ENCODE assay signal across 1 cellular context in the genomic region with DNA sequence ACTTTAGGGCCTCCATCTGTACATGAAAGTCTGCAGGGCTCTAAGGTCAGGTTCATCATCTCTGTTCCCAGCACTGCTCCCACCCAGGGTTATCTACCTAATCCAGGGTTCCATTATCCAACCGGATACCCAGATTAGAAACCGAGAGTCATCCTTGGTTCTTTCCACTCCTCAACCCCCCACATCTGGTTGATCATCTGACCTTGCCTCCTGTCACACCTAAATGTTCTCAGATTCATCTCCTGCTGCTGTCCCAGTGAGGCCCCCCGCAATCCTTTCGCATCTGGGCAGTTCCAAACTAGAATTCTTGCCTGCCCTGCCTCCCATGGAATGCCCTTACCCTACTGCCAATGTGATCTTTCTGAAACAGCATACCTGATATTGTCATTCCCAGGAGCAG.
A peak's percentile ranks its signal among the peaks of the same experiment; 100 is the strongest.
TF ChIP-seq lines count a peak whose summit lies in the region.

No MANE protein-coding gene starts in this region.

TF ChIP-seq in K562, 482 proteins besides CTCF, POLR2A, EP300 and RAD21 (continued from another document and continues in another):
- TF ChIP-seq CEBPG (CRISPR knock-in tag; IDR thresholded peaks at IDR 0.05) (no peak), CEBPG (tag; conservative IDR thresholded peaks at IDR 0.05 in 1 of 2, IDR thresholded peaks at IDR 0.05 in 1 of 2) (no peak), NFATC3 (IDR thresholded peaks at IDR 0.05) (no peak), BRD9 (IDR thresholded peaks at IDR 0.05; ENCODE audit: low read depth, partially characterized antibody) (no peak), TAF15 (IDR thresholded peaks at IDR 0.05; ENCODE audit: low read depth, low read length) (no peak), ESRRA (IDR thresholded peaks at IDR 0.05; ENCODE audit: borderline replicate concordance, low read depth) (peak; percentile 41; the same call in 1 of the 2 replicates), POLR2G (IDR thresholded peaks at IDR 0.05; ENCODE audit: low read depth, low read length) (no peak), ILK (tag; IDR thresholded peaks at IDR 0.05; ENCODE audit: borderline replicate concordance, low read depth) (no peak), TAF7 (tag; IDR thresholded peaks at IDR 0.05) (no peak), CAMTA2 (CRISPR knock-in tag; conservative IDR thresholded peaks at IDR 0.05) (no peak), HNRNPUL1 (IDR thresholded peaks at IDR 0.05; ENCODE audit: low read length) (no peak), KDM1A (IDR thresholded peaks at IDR 0.05) (peak; percentile 93 to 94), FOSL1 (tag; conservative IDR thresholded peaks at IDR 0.05) (peak; percentile 48; the same call in 1 of the 2 replicates), FOXM1 (IDR thresholded peaks at IDR 0.05; ENCODE audit: low read depth) (peak; percentile 63; the same call in 1 of the 2 replicates), FOXM1 (CRISPR knock-in tag; IDR thresholded peaks at IDR 0.05; ENCODE audit: low read depth) (no peak), ZBTB1 (CRISPR knock-in tag; IDR thresholded peaks at IDR 0.05; ENCODE audit: borderline replicate concordance, low read depth) (no peak), TOE1 (IDR thresholded peaks at IDR 0.05; ENCODE audit: borderline replicate concordance) (peak; percentile 43; the same call in 1 of the 2 replicates), TOE1 (CRISPR knock-in tag; IDR thresholded peaks at IDR 0.05; ENCODE audit: borderline replicate concordance, low read depth) (no peak), ZNF561 (CRISPR knock-in tag; conservative IDR thresholded peaks at IDR 0.05) (no peak), HDAC6 (IDR thresholded peaks at IDR 0.05; ENCODE audit: low read depth, low read length) (no peak), EHMT2 (IDR thresholded peaks at IDR 0.05) (no peak), NEUROD1 (IDR thresholded peaks at IDR 0.05; ENCODE audit: borderline replicate concordance, low read depth, low read length, partially characterized antibody) (peak; percentile 32), ZNF134 (CRISPR knock-in tag; conservative IDR thresholded peaks at IDR 0.05) (no peak), RAD51 (IDR thresholded peaks at IDR 0.05; ENCODE audit: borderline replicate concordance, low read depth) (peak; percentile 29; the same call in 1 of the 2 replicates), NR2C2 (CRISPR knock-in tag; IDR thresholded peaks at IDR 0.05) (no peak), NR2C2 (tag; IDR thresholded peaks at IDR 0.05) (peak; percentile 55; the same call in 1 of the 2 replicates), PML (IDR thresholded peaks at IDR 0.05; ENCODE audit: low read length) (0 out of 2 replicates have a peak, but pooled peaks have one; percentile 47), PPARD (CRISPR knock-in tag; IDR thresholded peaks at IDR 0.05) (no peak), ASH1L (IDR thresholded peaks at IDR 0.05; ENCODE audit: borderline replicate concordance, low read depth, partially characterized antibody) (no peak), ATF7 (IDR thresholded peaks at IDR 0.05) (0 out of 2 replicates have a peak, but pooled peaks have one; percentile 23), CBFA2T2 (conservative IDR thresholded peaks at IDR 0.05) (peak; percentile 93), SPI1 (IDR thresholded peaks at IDR 0.05; ENCODE audit: borderline replicate concordance, low read depth, low read length) (no peak), MEF2D (tag; conservative IDR thresholded peaks at IDR 0.05; ENCODE audit: low read depth) (0 out of 2 replicates have a peak, but pooled peaks have one; percentile 35), ZNF75A (CRISPR knock-in tag; IDR thresholded peaks at IDR 0.05) (no peak), ZBTB7A (IDR thresholded peaks at IDR 0.05; ENCODE audit: borderline replicate concordance, control insufficient read depth, low read depth, low read length) (peak; percentile 39; the same call in 1 of the 2 replicates), HMG20B (CRISPR knock-in tag; IDR thresholded peaks at IDR 0.05) (no peak), ARHGAP35 (IDR thresholded peaks at IDR 0.05; ENCODE audit: partially characterized antibody) (no peak), ZNF76 (CRISPR knock-in tag; IDR thresholded peaks at IDR 0.05; ENCODE audit: borderline replicate concordance) (no peak), SLC30A9 (CRISPR knock-in tag; IDR thresholded peaks at IDR 0.05) (no peak), TEAD4 (IDR thresholded peaks at IDR 0.05; ENCODE audit: low read length) (peak; percentile 88), TEAD4 (CRISPR knock-in tag; IDR thresholded peaks at IDR 0.05; ENCODE audit: borderline replicate concordance) (no peak), ETS2 (tag; IDR thresholded peaks at IDR 0.05; ENCODE audit: borderline replicate concordance, poor library complexity, severe bottlenecking) (no peak), C11orf30 (IDR thresholded peaks at IDR 0.05; ENCODE audit: low read depth) (peak; percentile 44; the same call in 1 of the 2 replicates), ZNF445 (CRISPR knock-in tag; IDR thresholded peaks at IDR 0.05; ENCODE audit: low read depth) (no peak), ZNF766 (CRISPR knock-in tag; conservative IDR thresholded peaks at IDR 0.05) (0 out of 2 replicates have a peak, but pooled peaks have one; percentile 44), NR4A1 (CRISPR knock-in tag; IDR thresholded peaks at IDR 0.05) (no peak), NR4A1 (tag; IDR thresholded peaks at IDR 0.05) (0 out of 2 replicates have a peak, but pooled peaks have one; percentile 58), PHB2 (IDR thresholded peaks at IDR 0.05; ENCODE audit: low read depth) (peak; percentile 80), ZNF589 (CRISPR knock-in tag; IDR thresholded peaks at IDR 0.05; ENCODE audit: low read depth) (no peak), OTX1 (CRISPR knock-in tag; IDR thresholded peaks at IDR 0.05) (no peak), SRSF7 (optimal IDR thresholded peaks at IDR 0.05; ENCODE audit: low read depth, low read length) (no peak), SMARCB1 (IDR thresholded peaks at IDR 0.05; ENCODE audit: insufficient read length, low read depth) (no peak), MAFK (IDR thresholded peaks at IDR 0.05; ENCODE audit: low read length) (peak; percentile 34; the same call in 1 of the 2 replicates), PCBP1 (IDR thresholded peaks at IDR 0.05; ENCODE audit: low read depth, low read length, poor library complexity, severe bottlenecking) (no peak), FIP1L1 (IDR thresholded peaks at IDR 0.05; ENCODE audit: low read depth, low read length, poor library complexity, severe bottlenecking) (no peak), FUS (optimal IDR thresholded peaks at IDR 0.05; ENCODE audit: low read depth, low read length) (no peak), PHF20 (IDR thresholded peaks at IDR 0.05; ENCODE audit: partially characterized antibody) (no peak), MTF1 (CRISPR knock-in tag; IDR thresholded peaks at IDR 0.05; ENCODE audit: borderline replicate concordance) (no peak)
- TF ChIP-seq, protein P1, sequence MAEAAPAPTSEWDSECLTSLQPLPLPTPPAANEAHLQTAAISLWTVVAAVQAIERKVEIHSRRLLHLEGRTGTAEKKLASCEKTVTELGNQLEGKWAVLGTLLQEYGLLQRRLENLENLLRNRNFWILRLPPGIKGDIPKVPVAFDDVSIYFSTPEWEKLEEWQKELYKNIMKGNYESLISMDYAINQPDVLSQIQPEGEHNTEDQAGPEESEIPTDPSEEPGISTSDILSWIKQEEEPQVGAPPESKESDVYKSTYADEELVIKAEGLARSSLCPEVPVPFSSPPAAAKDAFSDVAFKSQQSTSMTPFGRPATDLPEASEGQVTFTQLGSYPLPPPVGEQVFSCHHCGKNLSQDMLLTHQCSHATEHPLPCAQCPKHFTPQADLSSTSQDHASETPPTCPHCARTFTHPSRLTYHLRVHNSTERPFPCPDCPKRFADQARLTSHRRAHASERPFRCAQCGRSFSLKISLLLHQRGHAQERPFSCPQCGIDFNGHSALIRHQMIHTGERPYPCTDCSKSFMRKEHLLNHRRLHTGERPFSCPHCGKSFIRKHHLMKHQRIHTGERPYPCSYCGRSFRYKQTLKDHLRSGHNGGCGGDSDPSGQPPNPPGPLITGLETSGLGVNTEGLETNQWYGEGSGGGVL (CRISPR knock-in tag; IDR thresholded peaks at IDR 0.05) = no peak
- TF ChIP-seq, protein P2, sequence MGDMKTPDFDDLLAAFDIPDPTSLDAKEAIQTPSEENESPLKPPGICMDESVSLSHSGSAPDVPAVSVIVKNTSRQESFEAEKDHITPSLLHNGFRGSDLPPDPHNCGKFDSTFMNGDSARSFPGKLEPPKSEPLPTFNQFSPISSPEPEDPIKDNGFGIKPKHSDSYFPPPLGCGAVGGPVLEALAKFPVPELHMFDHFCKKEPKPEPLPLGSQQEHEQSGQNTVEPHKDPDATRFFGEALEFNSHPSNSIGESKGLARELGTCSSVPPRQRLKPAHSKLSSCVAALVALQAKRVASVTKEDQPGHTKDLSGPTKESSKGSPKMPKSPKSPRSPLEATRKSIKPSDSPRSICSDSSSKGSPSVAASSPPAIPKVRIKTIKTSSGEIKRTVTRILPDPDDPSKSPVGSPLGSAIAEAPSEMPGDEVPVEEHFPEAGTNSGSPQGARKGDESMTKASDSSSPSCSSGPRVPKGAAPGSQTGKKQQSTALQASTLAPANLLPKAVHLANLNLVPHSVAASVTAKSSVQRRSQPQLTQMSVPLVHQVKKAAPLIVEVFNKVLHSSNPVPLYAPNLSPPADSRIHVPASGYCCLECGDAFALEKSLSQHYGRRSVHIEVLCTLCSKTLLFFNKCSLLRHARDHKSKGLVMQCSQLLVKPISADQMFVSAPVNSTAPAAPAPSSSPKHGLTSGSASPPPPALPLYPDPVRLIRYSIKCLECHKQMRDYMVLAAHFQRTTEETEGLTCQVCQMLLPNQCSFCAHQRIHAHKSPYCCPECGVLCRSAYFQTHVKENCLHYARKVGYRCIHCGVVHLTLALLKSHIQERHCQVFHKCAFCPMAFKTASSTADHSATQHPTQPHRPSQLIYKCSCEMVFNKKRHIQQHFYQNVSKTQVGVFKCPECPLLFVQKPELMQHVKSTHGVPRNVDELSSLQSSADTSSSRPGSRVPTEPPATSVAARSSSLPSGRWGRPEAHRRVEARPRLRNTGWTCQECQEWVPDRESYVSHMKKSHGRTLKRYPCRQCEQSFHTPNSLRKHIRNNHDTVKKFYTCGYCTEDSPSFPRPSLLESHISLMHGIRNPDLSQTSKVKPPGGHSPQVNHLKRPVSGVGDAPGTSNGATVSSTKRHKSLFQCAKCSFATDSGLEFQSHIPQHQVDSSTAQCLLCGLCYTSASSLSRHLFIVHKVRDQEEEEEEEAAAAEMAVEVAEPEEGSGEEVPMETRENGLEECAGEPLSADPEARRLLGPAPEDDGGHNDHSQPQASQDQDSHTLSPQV (IDR thresholded peaks at IDR 0.05) = peak; percentile 71; the same call in 1 of the 2 replicates
- TF ChIP-seq, protein P3, sequence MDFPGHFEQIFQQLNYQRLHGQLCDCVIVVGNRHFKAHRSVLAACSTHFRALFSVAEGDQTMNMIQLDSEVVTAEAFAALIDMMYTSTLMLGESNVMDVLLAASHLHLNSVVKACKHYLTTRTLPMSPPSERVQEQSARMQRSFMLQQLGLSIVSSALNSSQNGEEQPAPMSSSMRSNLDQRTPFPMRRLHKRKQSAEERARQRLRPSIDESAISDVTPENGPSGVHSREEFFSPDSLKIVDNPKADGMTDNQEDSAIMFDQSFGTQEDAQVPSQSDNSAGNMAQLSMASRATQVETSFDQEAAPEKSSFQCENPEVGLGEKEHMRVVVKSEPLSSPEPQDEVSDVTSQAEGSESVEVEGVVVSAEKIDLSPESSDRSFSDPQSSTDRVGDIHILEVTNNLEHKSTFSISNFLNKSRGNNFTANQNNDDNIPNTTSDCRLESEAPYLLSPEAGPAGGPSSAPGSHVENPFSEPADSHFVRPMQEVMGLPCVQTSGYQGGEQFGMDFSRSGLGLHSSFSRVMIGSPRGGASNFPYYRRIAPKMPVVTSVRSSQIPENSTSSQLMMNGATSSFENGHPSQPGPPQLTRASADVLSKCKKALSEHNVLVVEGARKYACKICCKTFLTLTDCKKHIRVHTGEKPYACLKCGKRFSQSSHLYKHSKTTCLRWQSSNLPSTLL (IDR thresholded peaks at IDR 0.05) = no peak
- TF ChIP-seq, protein P4, sequence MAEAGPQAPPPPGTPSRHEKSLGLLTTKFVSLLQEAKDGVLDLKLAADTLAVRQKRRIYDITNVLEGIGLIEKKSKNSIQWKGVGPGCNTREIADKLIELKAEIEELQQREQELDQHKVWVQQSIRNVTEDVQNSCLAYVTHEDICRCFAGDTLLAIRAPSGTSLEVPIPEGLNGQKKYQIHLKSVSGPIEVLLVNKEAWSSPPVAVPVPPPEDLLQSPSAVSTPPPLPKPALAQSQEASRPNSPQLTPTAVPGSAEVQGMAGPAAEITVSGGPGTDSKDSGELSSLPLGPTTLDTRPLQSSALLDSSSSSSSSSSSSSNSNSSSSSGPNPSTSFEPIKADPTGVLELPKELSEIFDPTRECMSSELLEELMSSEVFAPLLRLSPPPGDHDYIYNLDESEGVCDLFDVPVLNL (CRISPR knock-in tag; IDR thresholded peaks at IDR 0.05; ENCODE audit: low read depth) = no peak
- TF ChIP-seq, protein P5, sequence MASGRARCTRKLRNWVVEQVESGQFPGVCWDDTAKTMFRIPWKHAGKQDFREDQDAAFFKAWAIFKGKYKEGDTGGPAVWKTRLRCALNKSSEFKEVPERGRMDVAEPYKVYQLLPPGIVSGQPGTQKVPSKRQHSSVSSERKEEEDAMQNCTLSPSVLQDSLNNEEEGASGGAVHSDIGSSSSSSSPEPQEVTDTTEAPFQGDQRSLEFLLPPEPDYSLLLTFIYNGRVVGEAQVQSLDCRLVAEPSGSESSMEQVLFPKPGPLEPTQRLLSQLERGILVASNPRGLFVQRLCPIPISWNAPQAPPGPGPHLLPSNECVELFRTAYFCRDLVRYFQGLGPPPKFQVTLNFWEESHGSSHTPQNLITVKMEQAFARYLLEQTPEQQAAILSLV (tag; IDR thresholded peaks at IDR 0.05) = peak; percentile 16; the same call in 1 of the 2 replicates
- TF ChIP-seq, protein P6, sequence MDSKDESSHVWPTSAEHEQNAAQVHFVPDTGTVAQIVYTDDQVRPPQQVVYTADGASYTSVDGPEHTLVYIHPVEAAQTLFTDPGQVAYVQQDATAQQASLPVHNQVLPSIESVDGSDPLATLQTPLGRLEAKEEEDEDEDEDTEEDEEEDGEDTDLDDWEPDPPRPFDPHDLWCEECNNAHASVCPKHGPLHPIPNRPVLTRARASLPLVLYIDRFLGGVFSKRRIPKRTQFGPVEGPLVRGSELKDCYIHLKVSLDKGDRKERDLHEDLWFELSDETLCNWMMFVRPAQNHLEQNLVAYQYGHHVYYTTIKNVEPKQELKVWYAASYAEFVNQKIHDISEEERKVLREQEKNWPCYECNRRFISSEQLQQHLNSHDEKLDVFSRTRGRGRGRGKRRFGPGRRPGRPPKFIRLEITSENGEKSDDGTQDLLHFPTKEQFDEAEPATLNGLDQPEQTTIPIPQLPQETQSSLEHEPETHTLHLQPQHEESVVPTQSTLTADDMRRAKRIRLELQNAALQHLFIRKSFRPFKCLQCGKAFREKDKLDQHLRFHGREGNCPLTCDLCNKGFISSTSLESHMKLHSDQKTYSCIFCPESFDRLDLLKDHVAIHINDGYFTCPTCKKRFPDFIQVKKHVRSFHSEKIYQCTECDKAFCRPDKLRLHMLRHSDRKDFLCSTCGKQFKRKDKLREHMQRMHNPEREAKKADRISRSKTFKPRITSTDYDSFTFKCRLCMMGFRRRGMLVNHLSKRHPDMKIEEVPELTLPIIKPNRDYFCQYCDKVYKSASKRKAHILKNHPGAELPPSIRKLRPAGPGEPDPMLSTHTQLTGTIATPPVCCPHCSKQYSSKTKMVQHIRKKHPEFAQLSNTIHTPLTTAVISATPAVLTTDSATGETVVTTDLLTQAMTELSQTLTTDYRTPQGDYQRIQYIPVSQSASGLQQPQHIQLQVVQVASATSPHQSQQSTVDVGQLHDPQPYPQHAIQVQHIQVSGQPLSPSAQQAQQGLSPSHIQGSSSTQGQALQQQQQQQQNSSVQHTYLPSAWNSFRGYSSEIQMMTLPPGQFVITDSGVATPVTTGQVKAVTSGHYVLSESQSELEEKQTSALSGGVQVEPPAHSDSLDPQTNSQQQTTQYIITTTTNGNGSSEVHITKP (IDR thresholded peaks at IDR 0.05; ENCODE audit: partially characterized antibody) = peak; percentile 65
